In genomic region chr1:10028956-10029491, GRCh38 we compare ENCODE assay signal across 7 cellular contexts. TPM values are rescaled to one million over a fixed set of nuclear protein-coding genes. Genes with fewer than 3 reads are reported as not detected.
"Had no signal": no experiment of that assay in that cellular context is flagged by ENCODE, and none has a peak within 500 bp of the region (broad histone marks: within the 10 kb centered on the region; RNA-seq: fewer than 3 reads in every experiment).

No MANE protein-coding gene starts in this region.

RNA-seq across cellular contexts. Expression of gene RBP7, which starts 32.0 kb away (rescaled TPM):
- total RNA-seq: activated B cell treated with CpG ODN at 0.5 μM for 24 hours; activated CD4-positive, alpha-beta memory T cell treated with anti-CD3 and anti-CD28 coated beads for 36 hours; activated naive CD4-positive, alpha-beta T cell treated with anti-CD3 and anti-CD28 coated beads for 36 hours; activated naive CD4-positive, alpha-beta T cell treated with anti-CD3 and anti-CD28 coated beads, Interleukin-2, amount 50 U/mL, for 72 hours; activated T-cell treated with anti-CD3 and anti-CD28 coated beads, Interleukin-2, amount 50 U/mL, for 4 hours; activated T-helper 1 cell treated with anti-CD3 and anti-CD28 coated beads, Interleukin-12 subunit alpha, Interleukin-12 subunit beta, Interleukin-2, Interleukin-4 antibody, amounts not matched to agents 30 ng/mL and 10 ng/mL and 1 ng/mL, durations not matched to agents 14 hours and 24 hours and 36 hours; OCI-LY7 had no signal
